5 cellular contexts compared by ENCODE assay signal in the genomic region with DNA sequence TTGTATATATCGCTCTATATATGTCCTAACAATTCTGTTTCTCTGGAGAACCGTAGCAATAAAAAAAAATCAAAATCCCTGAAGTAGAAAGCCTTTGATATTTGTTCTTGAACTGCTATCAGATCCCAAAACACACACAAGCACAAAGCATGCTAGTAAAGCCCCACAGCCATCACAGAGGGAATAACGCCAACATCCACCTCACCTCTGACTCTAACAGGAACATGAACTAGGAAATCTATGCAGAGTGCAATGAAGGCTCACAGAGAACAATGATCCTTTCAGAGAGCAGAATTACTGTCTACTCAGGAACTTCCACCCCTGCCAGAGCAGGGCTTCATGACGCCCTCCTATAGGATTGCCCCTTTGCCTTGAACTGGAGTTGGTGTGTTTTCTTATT. TPM values are rescaled to one million over a fixed set of nuclear protein-coding genes. Genes with fewer than 3 reads are reported as not detected.
"Had no signal": no experiment of that assay in that cellular context is flagged by ENCODE, and none has a peak within 500 bp of the region (broad histone marks: within the 10 kb centered on the region; RNA-seq: fewer than 3 reads in every experiment).

No MANE protein-coding gene starts in this region.

RNA-seq across cellular contexts. Expression of a gene that starts 44.1 kb away (rescaled TPM):
- total RNA-seq: HT-29, LHCN-M2, MCF 10A, SK-MEL-5 had no signal
- polyA plus RNA-seq: SK-N-SH had no signal

RNA-seq across cellular contexts. Expression of a gene that starts 45.0 kb away (rescaled TPM):
- total RNA-seq: HT-29, LHCN-M2, MCF 10A, SK-MEL-5 had no signal
- polyA plus RNA-seq: SK-N-SH had no signal
